In the genomic region with DNA sequence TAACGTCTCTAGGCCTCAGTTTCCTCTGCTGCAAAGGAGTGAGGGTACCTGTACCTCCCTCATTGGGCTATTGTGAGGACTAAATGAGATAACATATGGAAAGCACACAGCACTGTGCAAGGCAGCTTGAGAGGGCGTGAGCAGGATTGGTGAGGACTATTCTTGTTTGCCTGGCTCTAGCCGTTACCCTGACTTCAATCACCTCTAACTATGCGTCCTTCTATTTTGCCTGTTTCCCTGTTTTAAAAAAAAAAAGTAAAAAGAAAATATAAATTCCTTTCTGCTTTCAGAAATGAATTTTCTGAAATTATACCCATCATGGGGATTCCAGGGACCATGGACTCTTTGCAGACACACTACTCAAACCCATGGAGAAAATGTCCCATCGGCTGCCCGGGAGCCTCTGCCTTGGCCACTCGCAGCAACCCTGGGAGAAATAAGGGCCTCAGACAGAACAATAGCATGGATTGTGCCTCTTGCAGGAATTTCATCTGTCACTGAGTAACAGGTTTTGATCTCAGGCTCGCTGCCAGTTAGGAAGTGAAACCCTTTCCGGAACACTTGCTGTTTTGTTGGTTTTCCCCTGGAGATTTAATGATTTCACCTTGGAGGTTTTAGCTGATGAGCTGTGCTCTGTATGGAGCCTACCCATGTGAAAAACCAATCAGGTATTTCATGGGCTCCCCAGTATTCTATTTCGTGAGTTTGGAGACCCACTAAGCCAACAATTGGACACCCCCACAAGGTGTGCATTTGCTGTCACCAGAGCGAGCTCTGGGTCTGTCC, we compare ENCODE assay signal across 8 cellular contexts. TPM values are rescaled to one million over a fixed set of nuclear protein-coding genes. Genes with fewer than 3 reads are reported as not detected.
DNase-seq lines count a peak whose midpoint lies in the region; ATAC-seq, FAIRE-seq and TF ChIP-seq lines count a peak whose summit lies in the region.
"Had no signal": no experiment of that assay in that cellular context is flagged by ENCODE, and none has a peak within 500 bp of the region (broad histone marks: within the 10 kb centered on the region; RNA-seq: fewer than 3 reads in every experiment).

No MANE protein-coding gene starts in this region.

- H3K27ac Mint-ChIP-seq in activated T-cell treated with anti-CD3 and anti-CD28 coated beads, Interleukin-2, amount 50 U/mL, for 24 hours, result no peak overlapping the region

- H3K36me3 Mint-ChIP-seq in activated T-cell treated with anti-CD3 and anti-CD28 coated beads, Interleukin-2, amount 50 U/mL, for 24 hours (ENCODE audit: low read depth), result no peaks in the 10 kb centered on the region

- no peaks in the 10 kb centered on the region for H3K9me3 Mint-ChIP-seq in activated T-cell treated with anti-CD3 and anti-CD28 coated beads, Interleukin-2, amount 50 U/mL, for 24 hours

- DNase-seq in SHP77 (lab: John Stamatoyannopoulos, UW), result peak; percentile 38 to 56
- DNase-seq in kidney, result peak; percentile 72
- DNase-seq in suprapubic skin (ENCODE audit: low spot score in 2 of 2), result peak in 1 of 2 donors; percentile 81
- DNase-seq in activated T-cell treated with anti-CD3 and anti-CD28 coated beads, Interleukin-2, amount 50 U/mL, for 24 hours, result no peak
- DNase-seq in NCI-H748 (lab: John Stamatoyannopoulos, UW; ENCODE audit: unreplicated experiment), result no peak
- no peak for DNase-seq in NCI-H82 treated with DMSO at 0.1 percent for 48 hours (lab: John Stamatoyannopoulos, UW; ENCODE audit: unreplicated experiment)
- DNase-seq: effector memory CD4-positive, alpha-beta T cell had no signal

- no peaks in the 10 kb centered on the region for H3K9me3 ChIP-seq in kidney (ENCODE audit: control insufficient read depth in 1 of 2, low read length in 2 of 2)
- no peaks in the 10 kb centered on the region for H3K9me3 ChIP-seq in suprapubic skin

- intact Hi-C loops in kidney (cut with DNase I), result no loop called here

- TF ChIP-seq EP300 in suprapubic skin (IDR thresholded peaks at IDR 0.05), result no peak

- H3K27me3 ChIP-seq in suprapubic skin, result no peaks in the 10 kb centered on the region

- H3K9ac ChIP-seq in kidney (ENCODE audit: low read length in 2 of 2), result no peak overlapping the region

- peaks cover 5 to 17% of the 10 kb centered on the region in 2 donors for H3K4me1 ChIP-seq in kidney (ENCODE audit: control insufficient read depth in 1 of 2, insufficient read depth in 1 of 2, low read depth in 1 of 2, low read length in 2 of 2)
- peaks cover 32% of the 10 kb centered on the region for H3K4me1 ChIP-seq in suprapubic skin

- no peak overlapping the region for H3K4me3 Mint-ChIP-seq in activated T-cell treated with anti-CD3 and anti-CD28 coated beads, Interleukin-2, amount 50 U/mL, for 24 hours

- H3K36me3 ChIP-seq in kidney (ENCODE audit: control insufficient read depth in 1 of 2, insufficient read depth in 2 of 2, low read length in 2 of 2), result no peaks in the 10 kb centered on the region
- H3K36me3 ChIP-seq in suprapubic skin, result no peaks in the 10 kb centered on the region

- no peak overlapping the region for H3K4me3 ChIP-seq in kidney (ENCODE audit: low read length in 2 of 2)
- H3K4me3 ChIP-seq in suprapubic skin, result no peak overlapping the region

- no peak for FAIRE-seq in kidney (lab: Jason Lieb, UNC)

- H3K4me1 Mint-ChIP-seq in activated T-cell treated with anti-CD3 and anti-CD28 coated beads, Interleukin-2, amount 50 U/mL, for 24 hours (ENCODE audit: low read depth), result peaks cover 20% of the 10 kb centered on the region

- TF ChIP-seq CTCF in kidney (IDR thresholded peaks at IDR 0.05; ENCODE audit: borderline replicate concordance, extremely low read depth, insufficient read depth) (no peak), suprapubic skin (IDR thresholded peaks at IDR 0.05) (no peak)

- peaks cover 7% of the 10 kb centered on the region for H3K27me3 Mint-ChIP-seq in activated T-cell treated with anti-CD3 and anti-CD28 coated beads, Interleukin-2, amount 50 U/mL, for 24 hours

- H3K27ac ChIP-seq in kidney (ENCODE audit: low read depth in 2 of 2, low read length in 2 of 2) (peak overlapping the region; percentile 48 to 57), suprapubic skin (peak overlapping the region; percentile 76)

- peak; percentile 20 for ATAC-seq in HG02759 (IDR thresholded peaks at IDR 0.05; ENCODE audit: unreplicated experiment)

- TF ChIP-seq POLR2A in suprapubic skin (IDR thresholded peaks at IDR 0.05), result no peak

- WGBS in suprapubic skin, result 68% methylated on average over 11 of the region's 11 CpGs

RNA-seq across cellular contexts. Expression of a gene that starts 55.6 kb away (rescaled TPM):
- total RNA-seq in kidney, result 0.79 TPM
- polyA plus RNA-seq in kidney (ENCODE audit: insufficient read depth, low read depth, low replicate concordance), result not detected
- under 1 TPM in 1 of 4 donors, not detected in 3; 0.64 TPM for total RNA-seq in suprapubic skin

Comparison
In these comparisons a context has a peak if more than half of its experiments do, and no peak if none do; other contexts are left out.
1. DNase-seq: peak in SHP77 (2 of 2) and kidney (single experiment); none in activated T-cell treated with anti-CD3 and anti-CD28 coated beads, Interleukin-2, amount 50 U/mL, for 24 hours (single experiment), NCI-H748 (single experiment) and NCI-H82 treated with DMSO at 0.1 percent for 48 hours (single experiment).